In the genomic region with DNA sequence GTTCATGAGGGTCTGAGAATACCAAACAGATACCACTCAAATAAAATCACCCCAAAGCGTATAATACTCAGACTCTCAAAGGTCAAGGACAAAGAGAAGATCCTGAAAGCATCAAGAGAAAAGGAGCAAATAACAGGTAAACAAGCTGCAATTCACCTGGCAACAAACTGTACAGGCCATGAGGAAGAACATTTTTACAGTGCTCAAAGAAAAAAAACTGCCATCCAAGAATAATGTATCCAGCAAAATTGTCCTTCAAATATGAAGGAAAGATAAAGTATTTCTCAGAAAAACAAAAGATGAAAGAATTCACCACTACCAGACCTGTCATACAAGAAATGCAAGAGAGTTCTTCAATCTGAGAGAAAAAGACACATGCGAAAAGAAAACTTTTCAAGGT, we compare ENCODE assay signal across 11 cellular contexts.
"Had no signal": no experiment of that assay in that cellular context is flagged by ENCODE, and none has a peak within 500 bp of the region (broad histone marks: within the 10 kb centered on the region; RNA-seq: fewer than 3 reads in every experiment).

No MANE protein-coding gene starts in this region.

- FAIRE-seq: H1, H54, HepG2 had no signal

- DNase-seq: H9, HCEC 1CT, HFFc6, KBM-7 had no signal

- H3K9me3 Mint-ChIP-seq: GM23338, H9, HFFc6 had no signal

- H3K36me3 Mint-ChIP-seq: IgD-negative memory B cell had no signal

- H3K4me3 Mint-ChIP-seq: GM23338, H9, HFFc6 had no signal

- H3K27ac ChIP-seq: HL-60, KMS-11 had no signal

- H3K27ac Mint-ChIP-seq: GM23338, H9, HFFc6 had no signal

- ATAC-seq: GM23338, HepG2 had no signal

- H3K4me2 ChIP-seq: GM23338, KMS-11 had no signal

- H3K4me3 ChIP-seq: GM23338 had no signal
